2 cellular contexts compared by ENCODE assay signal in genomic region chr5:144191461-144191860, GRCh38.
TF ChIP-seq lines count a peak whose summit lies in the region.

No MANE protein-coding gene starts in this region.

TF ChIP-seq in A549, 52 proteins besides CTCF, POLR2A, EP300 and RAD21:
- TF ChIP-seq JUNB (IDR thresholded peaks at IDR 0.05), result no peak
- TF ChIP-seq NPAS2 (CRISPR knock-in tag; IDR thresholded peaks at IDR 0.05; ENCODE audit: borderline replicate concordance), result no peak
- TF ChIP-seq MAFK (IDR thresholded peaks at IDR 0.05; ENCODE audit: partially characterized antibody), result no peak
- no peak for TF ChIP-seq ZSCAN20 (CRISPR knock-in tag; IDR thresholded peaks at IDR 0.05)
- TF ChIP-seq USF2 (IDR thresholded peaks at IDR 0.05), result no peak

TF ChIP-seq in endothelial cell of umbilical vein, 7 proteins besides CTCF, POLR2A, EP300 and RAD21:
- TF ChIP-seq POLR2AphosphoS5 (IDR thresholded peaks at IDR 0.05; ENCODE audit: insufficient read depth, low read depth, low read length) (no peak), GATA2 (IDR thresholded peaks at IDR 0.05; ENCODE audit: insufficient read depth, insufficient read length, low read depth, low read length) (no peak), MAX (IDR thresholded peaks at IDR 0.05; ENCODE audit: insufficient read depth, insufficient read length) (no peak)
